ENCODE assay signal across 18 cellular contexts in the genomic region with DNA sequence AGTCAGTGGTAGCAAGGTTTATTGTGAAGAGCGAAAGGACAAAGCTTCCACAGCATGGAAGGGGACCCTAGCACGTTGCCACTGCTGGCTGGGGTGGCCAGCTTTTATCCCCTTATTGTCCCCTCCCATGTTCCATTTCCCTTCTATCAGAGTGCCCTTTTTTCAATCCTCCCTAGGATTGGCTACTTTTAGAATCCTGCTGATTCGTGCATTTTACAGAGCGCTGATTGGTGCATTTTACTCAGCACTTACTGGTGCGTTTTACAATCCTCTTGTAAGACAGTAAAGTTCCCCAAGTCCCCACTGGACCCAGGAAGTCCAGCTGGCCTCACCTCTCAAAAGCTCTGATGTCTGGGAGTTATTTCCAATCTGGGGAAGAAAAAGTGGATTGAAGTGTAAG.
DNase-seq lines count a peak whose midpoint lies in the region; ATAC-seq, FAIRE-seq and TF ChIP-seq lines count a peak whose summit lies in the region.
"Had no signal": no experiment of that assay in that cellular context is flagged by ENCODE, and none has a peak within 500 bp of the region (broad histone marks: within the 10 kb centered on the region; RNA-seq: fewer than 3 reads in every experiment).

No MANE protein-coding gene starts in this region.

- no peak overlapping the region for H3K4me3 ChIP-seq in K562
- no peak overlapping the region for H3K4me3 ChIP-seq in Caco-2 (ENCODE audit: low read depth, low read length)
- H3K4me3 ChIP-seq in colonic mucosa, result no peak overlapping the region
- H3K4me3 ChIP-seq: GM12878 had no signal

- no peaks in the 10 kb centered on the region for H3K9me1 ChIP-seq in K562 (ENCODE audit: control insufficient read depth, insufficient read depth, low read length)

- no peaks in the 10 kb centered on the region for H4K20me1 ChIP-seq in K562 (replicated peaks; ENCODE audit: control insufficient read depth, insufficient read depth, low read length)

- WGBS in K562 (ENCODE audit: insufficient coverage, low coverage, missing lambda C conversion rate), result 0% methylated on average over 5 of the region's 5 CpGs

- H3K9me3 Mint-ChIP-seq in glutamatergic neuron (ENCODE audit: unreplicated experiment) (peaks cover 7% of the 10 kb centered on the region), osteocyte (ENCODE audit: unreplicated experiment) (no peaks in the 10 kb centered on the region), Caco-2 (ENCODE audit: unreplicated experiment) (no peaks in the 10 kb centered on the region)
- H3K9me3 Mint-ChIP-seq: CD14-positive monocyte; CD8-positive, alpha-beta T cell had no signal

- no peak for TF ChIP-seq EP300 in K562 (IDR thresholded peaks at IDR 0.05; ENCODE audit: low read length)

- no peak overlapping the region for H3K4me2 ChIP-seq in K562 (ENCODE audit: insufficient read depth, low read length)

- H3K79me2 ChIP-seq in K562 (ENCODE audit: control insufficient read depth, insufficient read depth, low read length), result no peaks in the 10 kb centered on the region

- no peak for TF ChIP-seq POLR2A in K562 (conservative IDR thresholded peaks at IDR 0.05)

- peaks cover 44% of the 10 kb centered on the region for H3K4me1 Mint-ChIP-seq in glutamatergic neuron (ENCODE audit: low read depth, unreplicated experiment)
- peaks cover 33% of the 10 kb centered on the region for H3K4me1 Mint-ChIP-seq in osteocyte (ENCODE audit: unreplicated experiment)
- H3K4me1 Mint-ChIP-seq in Caco-2 (ENCODE audit: low read depth, unreplicated experiment), result peaks cover 14% of the 10 kb centered on the region

- intact Hi-C loops in K562 (cut with micrococcal nuclease), result no loop called here
- intact Hi-C loops in Caco-2 (cut with micrococcal nuclease; ENCODE audit: unreplicated experiment), result no loop called here
- intact Hi-C loops in colonic mucosa (cut with DNase I), result no loop called here

- H3K27me3 Mint-ChIP-seq in glutamatergic neuron (ENCODE audit: unreplicated experiment) (peaks cover 4% of the 10 kb centered on the region), osteocyte (ENCODE audit: unreplicated experiment) (peaks cover 35% of the 10 kb centered on the region), Caco-2 (ENCODE audit: insufficient read depth, unreplicated experiment) (peaks cover 12% of the 10 kb centered on the region)

- H3K36me3 Mint-ChIP-seq in glutamatergic neuron (ENCODE audit: unreplicated experiment), result no peaks in the 10 kb centered on the region
- no peaks in the 10 kb centered on the region for H3K36me3 Mint-ChIP-seq in osteocyte (ENCODE audit: unreplicated experiment)
- no peaks in the 10 kb centered on the region for H3K36me3 Mint-ChIP-seq in Caco-2 (ENCODE audit: insufficient read depth, unreplicated experiment)
- H3K36me3 Mint-ChIP-seq: CD14-positive monocyte; CD8-positive, alpha-beta T cell had no signal

- ATAC-seq in K562, result no peak
- ATAC-seq: CD8-positive, alpha-beta T cell; GM12878 had no signal

- peaks cover 0 to 3% of the 10 kb centered on the region in 2 experiments; a peak in 1 of 5 replicates for H3K4me1 ChIP-seq in K562 (replicated peaks in 1 of 2; ENCODE audit: control insufficient read depth in 2 of 2, insufficient read depth in 2 of 2, low read length in 2 of 2)
- H3K4me1 ChIP-seq in Caco-2, result 0 out of 2 replicates have a peak, but pooled peaks cover 8% of the 10 kb centered on the region
- H3K4me1 ChIP-seq in colonic mucosa, result no peaks in the 10 kb centered on the region
- H3K4me1 ChIP-seq: BE2C had no signal

- CTCF ChIA-PET in K562 (lab: Yijun Ruan, JAX; ENCODE audit: low intra/inter-chr PET ratio), result no interaction called here
- CTCF ChIA-PET in Caco-2 (lab: Charles Lee), result no interaction called here

- no peak overlapping the region for H2AFZ ChIP-seq in K562 (ENCODE audit: low read depth, low read length)

- BruUV-seq in K562 (replicated peaks; lab: Mats Ljungman, UMichigan) (no TSS peak), Caco-2 (replicated peaks; lab: Mats Ljungman, UMichigan) (no TSS peak)

- H3K27me3 ChIP-seq in K562 (ENCODE audit: control insufficient read depth in 2 of 2, insufficient read depth in 2 of 2, low read length in 2 of 2) (peaks cover 10 to 26% of the 10 kb centered on the region in 2 experiments; a peak in 4 of 5 replicates), Caco-2 (replicated peaks; ENCODE audit: control insufficient read depth, insufficient read depth, low read length) (no peaks in the 10 kb centered on the region), colonic mucosa (no peaks in the 10 kb centered on the region)
- H3K27me3 ChIP-seq: BE2C had no signal

- H3K27ac Mint-ChIP-seq in glutamatergic neuron (ENCODE audit: unreplicated experiment), result peak overlapping the region; percentile 80
- peak overlapping the region; percentile 78 for H3K27ac Mint-ChIP-seq in osteocyte (ENCODE audit: unreplicated experiment)
- H3K27ac Mint-ChIP-seq in Caco-2 (ENCODE audit: unreplicated experiment), result no peak overlapping the region
- H3K27ac Mint-ChIP-seq: CD8-positive, alpha-beta T cell had no signal

- FAIRE-seq in K562 (lab: Jason Lieb, UNC), result no peak
- FAIRE-seq: GM12878, GM18507 had no signal

- TF ChIP-seq CTCF in C4-2B (conservative IDR thresholded peaks at IDR 0.05) (no peak), K562 (IDR thresholded peaks at IDR 0.05 in 2 of 3, conservative IDR thresholded peaks at IDR 0.05 in 1 of 3; ENCODE audit: insufficient read depth in 2 of 3, low read depth in 1 of 3, low read length in 3 of 3) (no peak), glutamatergic neuron (IDR thresholded peaks at IDR 0.05; ENCODE audit: partially characterized antibody, unreplicated experiment) (no peak), osteocyte (IDR thresholded peaks at IDR 0.05) (no peak), GM10266 (IDR thresholded peaks at IDR 0.05; ENCODE audit: control insufficient read depth, insufficient read depth, low read depth, missing control alignments) (no peak), Caco-2 (IDR thresholded peaks at IDR 0.05; ENCODE audit: insufficient read depth in 1 of 2, low read depth in 1 of 2, low read length in 1 of 2, severe bottlenecking in 1 of 2, unreplicated experiment in 1 of 2) (no peak), colonic mucosa (IDR thresholded peaks at IDR 0.05) (no peak)

- no peak for DNase-seq in K562 (ENCODE audit: extremely low read depth in 1 of 4, low spot score in 3 of 4)
- no peak for DNase-seq in glutamatergic neuron
- DNase-seq in osteocyte (ENCODE audit: extremely low spot score, unreplicated experiment), result no peak
- DNase-seq in GM10266 (ENCODE audit: extremely low spot score), result no peak
- DNase-seq in Caco-2, result no peak
- no peak for DNase-seq in colonic mucosa
- no peak for DNase-seq in GF-D8 (lab: John Stamatoyannopoulos, UW)
- DNase-seq: BE2C; CD8-positive, alpha-beta T cell; COR-L47; DND-41; H7; KG1 had no signal

- H3K4me3 Mint-ChIP-seq in glutamatergic neuron (ENCODE audit: unreplicated experiment), result no peak overlapping the region
- no peak overlapping the region for H3K4me3 Mint-ChIP-seq in osteocyte (ENCODE audit: unreplicated experiment)
- H3K4me3 Mint-ChIP-seq in Caco-2 (ENCODE audit: unreplicated experiment), result no peak overlapping the region
- H3K4me3 Mint-ChIP-seq: CD14-positive monocyte; CD8-positive, alpha-beta T cell had no signal

- H3K36me3 ChIP-seq in K562 (ENCODE audit: control insufficient read depth, insufficient read depth, low read length), result no peaks in the 10 kb centered on the region
- no peaks in the 10 kb centered on the region for H3K36me3 ChIP-seq in Caco-2 (ENCODE audit: control insufficient read depth, insufficient read depth, low read length)
- no peaks in the 10 kb centered on the region for H3K36me3 ChIP-seq in colonic mucosa
- H3K36me3 ChIP-seq: BE2C had no signal

- in situ Hi-C loops in K562 (cut with MboI), result no loop called here

- TF ChIP-seq RAD21 in K562 (CRISPR knock-in tag; conservative IDR thresholded peaks at IDR 0.05 in 1 of 2, IDR thresholded peaks at IDR 0.05 in 1 of 2), result no peak

- POLR2A ChIA-PET in K562 (lab: Yijun Ruan, JAX), result interaction anchor here (0.8 kb wide), 1 partner anchor 10 kb away, joined by 3 read pairs; no protein-coding TSS in a partner anchor
- POLR2A ChIA-PET in Caco-2 (lab: Charles Lee), result no interaction called here

- H3K9me3 ChIP-seq in K562 (replicated peaks; ENCODE audit: control insufficient read depth, insufficient read depth, low read depth, low read length), result no peaks in the 10 kb centered on the region
- H3K9me3 ChIP-seq in Caco-2, result no peaks in the 10 kb centered on the region
- H3K9me3 ChIP-seq in colonic mucosa, result no peaks in the 10 kb centered on the region
- H3K9me3 ChIP-seq: BE2C had no signal

- no peak overlapping the region for H3K9ac ChIP-seq in K562 (ENCODE audit: insufficient read depth in 1 of 2, low read depth in 2 of 2, low read length in 2 of 2)
- H3K9ac ChIP-seq in colonic mucosa (ENCODE audit: low read depth in 2 of 2, low read length in 2 of 2), result no peak overlapping the region

- H3K27ac ChIP-seq in C4-2B (peak overlapping the region; percentile 79), K562 (ENCODE audit: extremely low read depth, low read depth, low read length) (no peak overlapping the region), colonic mucosa (no peak overlapping the region)
- H3K27ac ChIP-seq: HL-60 had no signal

TF ChIP-seq in K562, 482 proteins besides CTCF, POLR2A, EP300 and RAD21:
- TF ChIP-seq SETDB1 (IDR thresholded peaks at IDR 0.05; ENCODE audit: low read length), result no peak
- TF ChIP-seq ZNF316 (IDR thresholded peaks at IDR 0.05), result peak; percentile 17; the same call in 1 of the 2 replicates
